Comparison of ENCODE assay signal across 30 cellular contexts in the genomic region with DNA sequence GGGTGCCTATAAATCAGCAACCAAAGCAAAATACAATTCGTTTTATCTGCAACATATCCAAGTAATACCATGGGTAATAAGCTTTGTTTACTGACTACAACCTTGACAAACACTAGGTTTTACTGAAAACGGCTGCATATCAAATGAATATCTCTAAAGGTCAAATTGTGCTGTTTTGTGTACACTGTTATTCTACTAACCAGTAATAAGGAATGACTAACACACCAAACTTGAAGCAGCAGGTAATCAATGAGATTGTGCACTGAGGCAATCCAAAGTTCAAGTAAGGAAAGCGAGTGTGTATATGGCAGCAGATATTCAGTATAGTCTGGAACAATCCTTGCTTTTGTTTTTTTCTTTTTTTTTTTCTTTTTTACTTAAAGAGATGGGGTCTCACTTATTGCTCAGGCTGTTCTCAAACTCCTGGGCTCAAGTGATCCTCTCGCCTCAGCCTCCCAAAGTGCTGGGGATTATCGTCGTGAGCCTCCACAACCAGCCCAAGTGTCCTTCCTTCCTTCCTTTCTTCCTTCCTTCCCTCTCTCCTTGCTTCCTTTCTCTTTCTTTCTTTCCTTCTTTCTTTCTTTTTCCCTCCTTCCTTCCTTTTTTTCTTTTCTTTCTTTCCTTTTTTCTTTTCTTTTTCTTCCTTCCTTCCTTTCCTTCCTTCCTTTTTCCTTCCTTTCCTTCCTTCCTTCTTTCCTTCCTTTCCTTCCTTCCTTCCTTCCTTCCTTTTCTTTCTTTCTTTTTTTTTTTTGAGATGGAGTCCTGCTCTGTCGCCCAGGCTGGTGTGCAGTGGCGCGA. TPM values are rescaled to one million over a fixed set of nuclear protein-coding genes. Genes with fewer than 3 reads are reported as not detected.
A peak's percentile ranks its signal among the peaks of the same experiment; 100 is the strongest.
DNase-seq lines count a peak whose midpoint lies in the region; ATAC-seq and TF ChIP-seq lines count a peak whose summit lies in the region.
"Had no signal": no experiment of that assay in that cellular context is flagged by ENCODE, and none has a peak within 500 bp of the region (broad histone marks: within the 10 kb centered on the region; RNA-seq: fewer than 3 reads in every experiment).

No MANE protein-coding gene starts in this region.

- TF ChIP-seq CTCF in Calu3 (IDR thresholded peaks at IDR 0.05; ENCODE audit: unreplicated experiment) (no peak), Peyer's patch (IDR thresholded peaks at IDR 0.05) (no peak), prostate gland (IDR thresholded peaks at IDR 0.05) (no peak), esophagus squamous epithelium (IDR thresholded peaks at IDR 0.05) (no peak)

- H3K27ac ChIP-seq in Peyer's patch (peak overlapping the region in 3 of 4 donors; percentile 49 to 89 (median 73)), prostate gland (peak overlapping the region; percentile 53 to 77), esophagus squamous epithelium (no peak overlapping the region)
- H3K27ac ChIP-seq: BLaER1 treated with 17β-estradiol and CSF1 and Interleukin-3, amounts not matched to agents 10 nM and 100 nM; gastrocnemius medialis; SJCRH30; spleen; vagina had no signal

- no TSS peak for BruUV-seq in Calu3 (replicated peaks; lab: Mats Ljungman, UMichigan)

- H3K27me3 ChIP-seq in Peyer's patch (no peaks in the 10 kb centered on the region), prostate gland (replicated peaks; ENCODE audit: insufficient read depth) (no peaks in the 10 kb centered on the region), esophagus squamous epithelium (no peaks in the 10 kb centered on the region)
- H3K27me3 ChIP-seq: BLaER1 treated with 17β-estradiol and CSF1 and Interleukin-3, amounts not matched to agents 10 nM and 100 nM; gastrocnemius medialis; SJCRH30; spleen; stomach; vagina had no signal

- ATAC-seq in left colon (peak; percentile 68), GM19397 (IDR thresholded peaks at IDR 0.05; ENCODE audit: unreplicated experiment) (no peak)
- ATAC-seq: gastrocnemius medialis, HCT116, right cardiac atrium had no signal

- 81% methylated on average over 9 of the region's 9 CpGs for WGBS in prostate gland
- WGBS in esophagus squamous epithelium, 2 donors, result 85 to 90% methylated on average over 9 of the region's 9 CpGs

- H3K9me3 Mint-ChIP-seq in Calu3 (ENCODE audit: low read depth, unreplicated experiment), result no peaks in the 10 kb centered on the region
- no peaks in the 10 kb centered on the region for H3K9me3 Mint-ChIP-seq in activated T-helper 1 cell treated with anti-CD3 and anti-CD28 coated beads, Interleukin-12 subunit alpha, Interleukin-12 subunit beta, Interleukin-2, Interleukin-4 antibody, amounts not matched to agents 30 ng/mL and 10 ng/mL and 1 ng/mL, durations not matched to agents 14 hours and 24 hours and 36 hours
- H3K9me3 Mint-ChIP-seq: activated B cell treated with CpG ODN at 0.5 μM for 24 hours; activated CD4-positive, alpha-beta T cell treated with anti-CD3 and anti-CD28 coated beads, Interleukin-2, amount 10 ng/mL, durations not matched to agents 7 days and 5 days had no signal

- CTCF ChIA-PET in Calu3 (lab: Charles Lee), result interaction anchor here (0.6 to 2.4 kb wide), 4 partner anchors 16 to 162 kb away, joined by 3 to 10 read pairs (median 3); no protein-coding TSS in a partner anchor

- peak overlapping the region; percentile 31 for H3K4me3 Mint-ChIP-seq in Calu3 (ENCODE audit: low read depth, unreplicated experiment)
- no peak overlapping the region for H3K4me3 Mint-ChIP-seq in activated T-helper 1 cell treated with anti-CD3 and anti-CD28 coated beads, Interleukin-12 subunit alpha, Interleukin-12 subunit beta, Interleukin-2, Interleukin-4 antibody, amounts not matched to agents 30 ng/mL and 10 ng/mL and 1 ng/mL, durations not matched to agents 14 hours and 24 hours and 36 hours
- H3K4me3 Mint-ChIP-seq: activated B cell treated with CpG ODN at 0.5 μM for 24 hours; activated CD4-positive, alpha-beta T cell treated with anti-CD3 and anti-CD28 coated beads, Interleukin-2, amount 10 ng/mL, durations not matched to agents 7 days and 5 days had no signal

- peaks cover 31% of the 10 kb centered on the region for H3K4me1 Mint-ChIP-seq in Calu3 (ENCODE audit: low read depth, unreplicated experiment)
- peaks cover 11% of the 10 kb centered on the region for H3K4me1 Mint-ChIP-seq in activated T-helper 1 cell treated with anti-CD3 and anti-CD28 coated beads, Interleukin-12 subunit alpha, Interleukin-12 subunit beta, Interleukin-2, Interleukin-4 antibody, amounts not matched to agents 30 ng/mL and 10 ng/mL and 1 ng/mL, durations not matched to agents 14 hours and 24 hours and 36 hours (ENCODE audit: low read depth)

- TF ChIP-seq POLR2A in Peyer's patch (IDR thresholded peaks at IDR 0.05) (no peak), prostate gland (IDR thresholded peaks at IDR 0.05) (no peak), esophagus squamous epithelium (IDR thresholded peaks at IDR 0.05) (no peak)

- peaks cover 20% of the 10 kb centered on the region for H3K36me3 Mint-ChIP-seq in Calu3 (ENCODE audit: insufficient read depth, unreplicated experiment)
- peaks cover 10% of the 10 kb centered on the region for H3K36me3 Mint-ChIP-seq in activated T-helper 1 cell treated with anti-CD3 and anti-CD28 coated beads, Interleukin-12 subunit alpha, Interleukin-12 subunit beta, Interleukin-2, Interleukin-4 antibody, amounts not matched to agents 30 ng/mL and 10 ng/mL and 1 ng/mL, durations not matched to agents 14 hours and 24 hours and 36 hours (ENCODE audit: low read depth)

- peak overlapping the region; percentile 2 for H3K27ac Mint-ChIP-seq in Calu3 (ENCODE audit: unreplicated experiment)
- H3K27ac Mint-ChIP-seq in activated T-helper 1 cell treated with anti-CD3 and anti-CD28 coated beads, Interleukin-12 subunit alpha, Interleukin-12 subunit beta, Interleukin-2, Interleukin-4 antibody, amounts not matched to agents 30 ng/mL and 10 ng/mL and 1 ng/mL, durations not matched to agents 14 hours and 24 hours and 36 hours, result no peak overlapping the region
- H3K27ac Mint-ChIP-seq: activated B cell treated with CpG ODN at 0.5 μM for 24 hours; activated CD4-positive, alpha-beta T cell treated with anti-CD3 and anti-CD28 coated beads, Interleukin-2, amount 10 ng/mL, durations not matched to agents 7 days and 5 days had no signal

- H3K27me3 Mint-ChIP-seq in Calu3 (ENCODE audit: unreplicated experiment), result no peaks in the 10 kb centered on the region
- H3K27me3 Mint-ChIP-seq in activated T-helper 1 cell treated with anti-CD3 and anti-CD28 coated beads, Interleukin-12 subunit alpha, Interleukin-12 subunit beta, Interleukin-2, Interleukin-4 antibody, amounts not matched to agents 30 ng/mL and 10 ng/mL and 1 ng/mL, durations not matched to agents 14 hours and 24 hours and 36 hours (ENCODE audit: insufficient read depth), result no peaks in the 10 kb centered on the region
- H3K27me3 Mint-ChIP-seq: activated B cell treated with CpG ODN at 0.5 μM for 24 hours; activated CD4-positive, alpha-beta T cell treated with anti-CD3 and anti-CD28 coated beads, Interleukin-2, amount 10 ng/mL, durations not matched to agents 7 days and 5 days had no signal

- intact Hi-C loops in Calu3 (cut with micrococcal nuclease; ENCODE audit: unreplicated experiment) (no loop called here), left colon (cut with DNase I, micrococcal nuclease) (no loop called here), prostate gland (cut with DNase I) (no loop called here), esophagus squamous epithelium (cut with DNase I) (no loop called here)
- intact Hi-C loops in activated T-helper 1 cell treated with anti-CD3 and anti-CD28 coated beads, Interleukin-12 subunit alpha, Interleukin-12 subunit beta, Interleukin-2, Interleukin-4 antibody, amounts not matched to agents 30 ng/mL and 10 ng/mL and 1 ng/mL, durations not matched to agents 14 hours and 24 hours and 36 hours (cut with micrococcal nuclease), result no loop called here

- no peak for DNase-seq in Calu3
- no peak for DNase-seq in Peyer's patch
- no peak for DNase-seq in left colon
- no peak for DNase-seq in prostate gland (ENCODE audit: low spot score)
- no peak for DNase-seq in esophagus squamous epithelium (lab: John Stamatoyannopoulos, UW)
- no peak for DNase-seq in activated T-helper 1 cell treated with anti-CD3 and anti-CD28 coated beads, Interleukin-12 subunit alpha, Interleukin-12 subunit beta, Interleukin-2, Interleukin-4 antibody, amounts not matched to agents 30 ng/mL and 10 ng/mL and 1 ng/mL, durations not matched to agents 14 hours and 24 hours and 36 hours (ENCODE audit: low spot score)
- DNase-seq: activated B cell treated with CpG ODN at 0.5 μM for 24 hours; activated CD4-positive, alpha-beta T cell treated with anti-CD3 and anti-CD28 coated beads, Interleukin-2, amount 10 ng/mL, durations not matched to agents 7 days and 5 days; activated effector memory CD4-positive, alpha-beta T cell treated with Interleukin-2 at 50 U/mL for 16 hours; COR-L47; DND-41; gastrocnemius medialis; GF-D8; hippocampal formation; mammary epithelial cell; NCI-H1048; NCI-H1694 treated with DMSO at 0.1 percent for 48 hours; NCI-H446 treated with DMSO at 0.1 percent for 48 hours; NCI-H82; right cardiac atrium; SJCRH30; spleen; stimulated activated CD4-positive, alpha-beta T cell treated with anti-CD3 and anti-CD28 coated beads, Interleukin-2, amount 100 ng/mL, for 24 hours; stomach; SW 1271 had no signal

- H3K4me3 ChIP-seq in Peyer's patch (peak overlapping the region in 1 of 4 donors; percentile 23), prostate gland (no peak overlapping the region), esophagus squamous epithelium (no peak overlapping the region)
- H3K4me3 ChIP-seq: BLaER1 treated with 17β-estradiol and CSF1 and Interleukin-3, amounts not matched to agents 10 nM and 100 nM; gastrocnemius medialis; SJCRH30; spleen; stomach; vagina had no signal

- H3K36me3 ChIP-seq in Peyer's patch (peaks cover 0 to 6% (median 0%) of the 10 kb centered on the region in 3 donors), prostate gland (no peaks in the 10 kb centered on the region), esophagus squamous epithelium (peaks cover 0 to 79% (median 0%) of the 10 kb centered on the region in 3 donors)

- H3K4me1 ChIP-seq in Peyer's patch, result peaks cover 0 to 22% (median 0%) of the 10 kb centered on the region in 4 donors
- no peaks in the 10 kb centered on the region for H3K4me1 ChIP-seq in prostate gland (replicated peaks)
- H3K4me1 ChIP-seq in esophagus squamous epithelium, result peaks cover 0 to 5% (median 0%) of the 10 kb centered on the region in 3 donors
- H3K4me1 ChIP-seq: SJCRH30, vagina had no signal

- H3K9me3 ChIP-seq in Peyer's patch, result no peaks in the 10 kb centered on the region
- H3K9me3 ChIP-seq in prostate gland, result no peaks in the 10 kb centered on the region
- no peaks in the 10 kb centered on the region for H3K9me3 ChIP-seq in esophagus squamous epithelium
- H3K9me3 ChIP-seq: BLaER1 treated with 17β-estradiol and CSF1 and Interleukin-3, amounts not matched to agents 10 nM and 100 nM; gastrocnemius medialis; SJCRH30; spleen; stomach; vagina had no signal

RNA-seq across cellular contexts. Expression of gene AP3S2, which starts 34.9 kb away (rescaled TPM):
- 46.2 and 51.9 TPM in 2 replicates for total RNA-seq in Calu3 (2022)
- 100 to 1,000 TPM in 1 of 4 donors, 10 to 100 TPM in 3; 13.2 to 106 (median 63.5) TPM for total RNA-seq in Peyer's patch
- total RNA-seq in left colon, result 10 to 100 TPM; 54.0 to 59.3 TPM
- total RNA-seq in prostate gland, result 10 to 100 TPM; 43.7 to 44.7 TPM
- total RNA-seq in esophagus squamous epithelium, result 10 to 100 TPM; 18.2 to 49.0 (median 30.3) TPM
- total RNA-seq in activated T-helper 1 cell treated with anti-CD3 and anti-CD28 coated beads, Interleukin-12 subunit alpha, Interleukin-12 subunit beta, Interleukin-2, Interleukin-4 antibody, amounts not matched to agents 30 ng/mL and 10 ng/mL and 1 ng/mL, durations not matched to agents 14 hours and 24 hours and 36 hours, result 21.4 and 24.7 TPM in 2 replicates

RNA-seq across cellular contexts. Expression of gene ANPEP, which starts 44.2 kb away (rescaled TPM):
- 0.68 and 1.8 TPM in 2 replicates for total RNA-seq in Calu3 (2022)
- total RNA-seq in Peyer's patch, result 1,000 to 10,000 TPM in 3 of 4 donors, 100 to 1,000 TPM in 1; 295 to 7,069 (median 4,830) TPM
- total RNA-seq in left colon, result 100 to 1,000 TPM; 439 to 623 TPM
- 100 to 1,000 TPM in 1 of 2 donors, 10 to 100 TPM in 1; 41.9 to 152 TPM for total RNA-seq in prostate gland
- 10 to 100 TPM in 1 of 4 donors, 1 to 10 TPM in 3; 1.1 to 10.3 (median 3.4) TPM for total RNA-seq in esophagus squamous epithelium
- 0.44 and 0.67 TPM in 2 replicates for total RNA-seq in activated T-helper 1 cell treated with anti-CD3 and anti-CD28 coated beads, Interleukin-12 subunit alpha, Interleukin-12 subunit beta, Interleukin-2, Interleukin-4 antibody, amounts not matched to agents 30 ng/mL and 10 ng/mL and 1 ng/mL, durations not matched to agents 14 hours and 24 hours and 36 hours
- total RNA-seq: activated CD8-positive, alpha-beta memory T cell treated with anti-CD3 and anti-CD28 coated beads for 36 hours had no signal

RNA-seq across cellular contexts. Expression of gene ARPIN, which starts 53.9 kb away (rescaled TPM):
- total RNA-seq in Calu3 (2022), result 19.1 and 20.1 TPM in 2 replicates
- 10 to 100 TPM; 20.6 to 60.4 (median 50.7) TPM for total RNA-seq in Peyer's patch
- total RNA-seq in left colon, result 10 to 100 TPM; 40.0 to 40.4 TPM
- 10 to 100 TPM; 18.7 to 39.5 TPM for total RNA-seq in prostate gland
- 10 to 100 TPM; 11.0 to 17.9 (median 14.2) TPM for total RNA-seq in esophagus squamous epithelium
- not detected in 2 replicates for total RNA-seq in activated T-helper 1 cell treated with anti-CD3 and anti-CD28 coated beads, Interleukin-12 subunit alpha, Interleukin-12 subunit beta, Interleukin-2, Interleukin-4 antibody, amounts not matched to agents 30 ng/mL and 10 ng/mL and 1 ng/mL, durations not matched to agents 14 hours and 24 hours and 36 hours
- total RNA-seq: activated B cell treated with CpG ODN at 0.5 μM for 24 hours; activated CD4-positive, alpha-beta T cell treated with anti-CD3 and anti-CD28 coated beads, Interleukin-2, amount 10 ng/mL, durations not matched to agents 7 days and 5 days; activated CD8-positive, alpha-beta memory T cell treated with anti-CD3 and anti-CD28 coated beads for 36 hours had no signal

Comparison
In these comparisons a context has a peak if more than half of its experiments do, and no peak if none do; other contexts are left out.
1. H3K27ac ChIP-seq: peak in Peyer's patch (3 of 4) and prostate gland (2 of 2); none in esophagus squamous epithelium (0 of 4).
2. RNA of gene ARPIN, which starts 53.9 kb away (total RNA-seq): 20.6 to 60.4 TPM in Peyer's patch, 40.0 to 40.4 TPM in left colon, 18.7 to 39.5 TPM in prostate gland, 19.1 to 20.1 TPM in Calu3 and 11.0 to 17.9 TPM in esophagus squamous epithelium; not detected in activated T-helper 1 cell treated with anti-CD3 and anti-CD28 coated beads, Interleukin-12 subunit alpha, Interleukin-12 subunit beta, Interleukin-2, Interleukin-4 antibody, amounts not matched to agents 30 ng/mL and 10 ng/mL and 1 ng/mL, durations not matched to agents 14 hours and 24 hours and 36 hours; every median in the first group is over 10 times any median in the second.